ENCODE assay signal across 1 cellular context in the genomic region with DNA sequence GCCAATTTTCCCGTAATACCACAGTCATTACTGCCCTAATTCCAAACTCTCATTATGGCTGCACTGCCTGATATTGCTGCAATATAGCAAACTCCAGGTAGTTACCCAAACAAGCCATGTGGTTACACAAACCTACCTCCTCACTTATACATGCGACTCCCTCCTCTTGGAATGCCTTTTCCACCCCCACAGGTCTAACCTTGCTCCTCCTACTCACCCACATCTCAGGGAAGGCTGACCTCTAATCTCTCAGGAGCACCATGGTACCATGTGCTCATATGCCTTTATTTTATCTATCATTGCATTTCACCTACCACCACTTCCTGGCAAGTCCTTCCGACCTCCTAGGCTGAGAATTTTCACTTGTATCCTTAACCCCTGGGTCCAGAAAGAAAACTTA.
TF ChIP-seq lines count a peak whose summit lies in the region.

No MANE protein-coding gene starts in this region.

TF ChIP-seq in K562, 482 proteins besides CTCF, POLR2A, EP300 and RAD21:
- TF ChIP-seq CHD7 (IDR thresholded peaks at IDR 0.05; ENCODE audit: low read depth, low read length) (no peak), ZC3H4 (CRISPR knock-in tag; IDR thresholded peaks at IDR 0.05; ENCODE audit: borderline replicate concordance) (no peak), EGR1 (conservative IDR thresholded peaks at IDR 0.05) (peak; percentile 52), TCF3 (CRISPR knock-in tag; IDR thresholded peaks at IDR 0.05) (peak; percentile 51; the same call in 1 of the 2 replicates), HMBOX1 (IDR thresholded peaks at IDR 0.05) (peak; percentile 40; the same call in 1 of the 2 replicates), BCLAF1 (IDR thresholded peaks at IDR 0.05; ENCODE audit: borderline replicate concordance in 1 of 2, control insufficient read depth in 1 of 2, low read depth in 2 of 2, low read length in 1 of 2) (no peak), TEAD4 (IDR thresholded peaks at IDR 0.05; ENCODE audit: low read length) (peak; percentile 41; the same call in 1 of the 2 replicates), TEAD4 (CRISPR knock-in tag; IDR thresholded peaks at IDR 0.05; ENCODE audit: borderline replicate concordance) (no peak), ZNF263 (CRISPR knock-in tag; IDR thresholded peaks at IDR 0.05; ENCODE audit: borderline replicate concordance) (0 out of 2 replicates have a peak, but pooled peaks have one; percentile 22), CBFA2T3 (IDR thresholded peaks at IDR 0.05) (peak; percentile 55), SMARCB1 (IDR thresholded peaks at IDR 0.05; ENCODE audit: insufficient read length, low read depth) (no peak)
- TF ChIP-seq, protein P1, sequence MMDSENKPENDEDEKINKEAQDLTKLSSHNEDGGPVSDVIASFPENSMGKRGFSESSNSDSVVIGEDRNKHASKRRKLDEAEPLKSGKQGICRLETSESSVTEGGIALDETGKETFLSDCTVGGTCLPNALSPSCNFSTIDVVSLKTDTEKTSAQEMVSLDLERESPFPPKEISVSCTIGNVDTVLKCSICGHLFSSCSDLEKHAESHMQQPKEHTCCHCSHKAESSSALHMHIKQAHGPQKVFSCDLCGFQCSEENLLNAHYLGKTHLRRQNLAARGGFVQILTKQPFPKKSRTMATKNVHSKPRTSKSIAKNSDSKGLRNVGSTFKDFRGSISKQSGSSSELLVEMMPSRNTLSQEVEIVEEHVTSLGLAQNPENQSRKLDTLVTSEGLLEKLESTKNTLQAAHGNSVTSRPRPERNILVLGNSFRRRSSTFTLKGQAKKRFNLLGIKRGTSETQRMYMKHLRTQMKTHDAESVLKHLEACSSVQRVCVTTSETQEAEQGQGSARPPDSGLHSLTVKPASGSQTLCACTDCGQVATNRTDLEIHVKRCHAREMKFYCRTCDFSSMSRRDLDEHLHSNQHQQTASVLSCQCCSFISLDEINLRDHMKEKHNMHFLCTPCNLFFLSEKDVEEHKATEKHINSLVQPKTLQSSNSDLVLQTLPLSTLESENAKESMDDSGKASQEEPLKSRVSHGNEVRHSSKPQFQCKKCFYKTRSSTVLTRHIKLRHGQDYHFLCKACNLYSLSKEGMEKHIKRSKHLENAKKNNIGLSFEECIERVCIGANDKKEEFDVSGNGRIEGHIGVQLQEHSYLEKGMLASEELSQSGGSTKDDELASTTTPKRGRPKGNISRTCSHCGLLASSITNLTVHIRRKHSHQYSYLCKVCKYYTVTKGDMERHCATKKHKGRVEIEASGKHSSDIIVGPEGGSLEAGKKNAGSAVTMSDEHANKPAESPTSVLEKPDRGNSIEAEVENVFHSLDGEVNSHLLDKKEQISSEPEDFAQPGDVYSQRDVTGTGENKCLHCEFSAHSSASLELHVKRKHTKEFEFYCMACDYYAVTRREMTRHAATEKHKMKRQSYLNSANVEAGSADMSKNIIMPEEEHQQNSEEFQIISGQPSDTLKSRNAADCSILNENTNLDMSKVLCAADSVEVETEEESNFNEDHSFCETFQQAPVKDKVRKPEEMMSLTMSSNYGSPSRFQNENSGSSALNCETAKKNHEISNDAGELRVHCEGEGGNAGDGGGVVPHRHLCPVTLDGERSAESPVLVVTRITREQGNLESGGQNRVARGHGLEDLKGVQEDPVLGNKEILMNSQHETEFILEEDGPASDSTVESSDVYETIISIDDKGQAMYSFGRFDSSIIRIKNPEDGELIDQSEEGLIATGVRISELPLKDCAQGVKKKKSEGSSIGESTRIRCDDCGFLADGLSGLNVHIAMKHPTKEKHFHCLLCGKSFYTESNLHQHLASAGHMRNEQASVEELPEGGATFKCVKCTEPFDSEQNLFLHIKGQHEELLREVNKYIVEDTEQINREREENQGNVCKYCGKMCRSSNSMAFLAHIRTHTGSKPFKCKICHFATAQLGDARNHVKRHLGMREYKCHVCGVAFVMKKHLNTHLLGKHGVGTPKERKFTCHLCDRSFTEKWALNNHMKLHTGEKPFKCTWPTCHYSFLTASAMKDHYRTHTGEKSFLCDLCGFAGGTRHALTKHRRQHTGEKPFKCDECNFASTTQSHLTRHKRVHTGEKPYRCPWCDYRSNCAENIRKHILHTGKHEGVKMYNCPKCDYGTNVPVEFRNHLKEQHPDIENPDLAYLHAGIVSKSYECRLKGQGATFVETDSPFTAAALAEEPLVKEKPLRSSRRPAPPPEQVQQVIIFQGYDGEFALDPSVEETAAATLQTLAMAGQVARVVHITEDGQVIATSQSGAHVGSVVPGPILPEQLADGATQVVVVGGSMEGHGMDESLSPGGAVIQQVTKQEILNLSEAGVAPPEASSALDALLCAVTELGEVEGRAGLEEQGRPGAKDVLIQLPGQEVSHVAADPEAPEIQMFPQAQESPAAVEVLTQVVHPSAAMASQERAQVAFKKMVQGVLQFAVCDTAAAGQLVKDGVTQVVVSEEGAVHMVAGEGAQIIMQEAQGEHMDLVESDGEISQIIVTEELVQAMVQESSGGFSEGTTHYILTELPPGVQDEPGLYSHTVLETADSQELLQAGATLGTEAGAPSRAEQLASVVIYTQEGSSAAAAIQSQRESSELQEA (IDR thresholded peaks at IDR 0.05; ENCODE audit: low read depth) = no peak
